ENCODE assay signal across 8 cellular contexts in genomic region chrX:12791253-12792228, GRCh38. TPM values are rescaled to one million over a fixed set of nuclear protein-coding genes. Genes with fewer than 3 reads are reported as not detected.
DNase-seq lines count a peak whose midpoint lies in the region; ATAC-seq and TF ChIP-seq lines count a peak whose summit lies in the region.

TSS of gene PRPS2 (plus strand) at chrX:12791412. CDS start at chrX:12791498, 86 bp downstream.

- DNase-seq in CMK (ENCODE audit: low read depth) = peak; percentile 37
- no peak for DNase-seq in SK-N-MC (ENCODE audit: low read depth, low spot score)
- peak; percentile 79 for DNase-seq in activated naive CD4-positive, alpha-beta T cell treated with anti-CD3 and anti-CD28 coated beads, Interleukin-2, amount 50 U/mL, for 16 hours
- DNase-seq in Right ventricle myocardium superior = peak; percentile 80
- peak; percentile 36 to 95 (median 66) for DNase-seq in posterior cingulate gyrus
- peak; percentile 75 for DNase-seq in type B pancreatic cell (ENCODE audit: extremely low spot score, unreplicated experiment)

- H3K27ac Mint-ChIP-seq in IgD-negative memory B cell (peak within 1 kb of the TSS in 2 of 3 donors; percentile 0 to 72), type B pancreatic cell (no peak within 1 kb of the TSS)

- no peaks in the 10 kb centered on the region for H3K36me3 ChIP-seq in SK-N-MC (ENCODE audit: insufficient read depth, low read length)

- peaks cover 0 to 2% (median 2%) of the 10 kb centered on the region in 3 donors for H3K9me3 Mint-ChIP-seq in IgD-negative memory B cell
- H3K9me3 Mint-ChIP-seq in type B pancreatic cell = peaks cover 8% of the 10 kb centered on the region

- H3K9me3 ChIP-seq in SK-N-MC (ENCODE audit: low read depth, low read length) = no peaks in the 10 kb centered on the region

- H3K27ac ChIP-seq in SK-N-MC = no peak within 1 kb of the TSS

- H3K4me3 Mint-ChIP-seq in IgD-negative memory B cell (peak within 1 kb of the TSS; percentile 88 to 96 (median 94)), type B pancreatic cell (peak within 1 kb of the TSS; percentile 86)

- peak within 1 kb of the TSS; percentile 78 for H3K4me3 ChIP-seq in SK-N-MC

- intact Hi-C loops in Right ventricle myocardium superior (cut with DNase I) (no loop called here), posterior cingulate gyrus (cut with DNase I) (no loop called here)

- no peak for TF ChIP-seq CTCF in type B pancreatic cell (conservative IDR thresholded peaks at IDR 0.05)

- ATAC-seq in GM21381 (IDR thresholded peaks at IDR 0.05; ENCODE audit: unreplicated experiment) = peak; percentile 82
- peak; percentile 83 for ATAC-seq in Right ventricle myocardium superior (ENCODE audit: poor library complexity)

- peak within 1 kb of the TSS; percentile 64 for H3K9ac ChIP-seq in SK-N-MC (ENCODE audit: insufficient read length)

- peaks cover 4 to 23% (median 6%) of the 10 kb centered on the region in 3 donors for H3K4me1 Mint-ChIP-seq in IgD-negative memory B cell
- H3K4me1 Mint-ChIP-seq in type B pancreatic cell (ENCODE audit: unreplicated experiment) = no peaks in the 10 kb centered on the region

- no peaks in the 10 kb centered on the region for H3K36me3 Mint-ChIP-seq in IgD-negative memory B cell
- H3K36me3 Mint-ChIP-seq in type B pancreatic cell = peaks cover 13% of the 10 kb centered on the region

- no peaks in the 10 kb centered on the region for H3K27me3 Mint-ChIP-seq in IgD-negative memory B cell
- peaks cover 6% of the 10 kb centered on the region for H3K27me3 Mint-ChIP-seq in type B pancreatic cell

RNA-seq across cellular contexts. Expression of gene PRPS2, which starts in this region (rescaled TPM):
- 36.9 TPM for polyA plus RNA-seq in IgD-negative memory B cell
- total RNA-seq in Right ventricle myocardium superior = 5.4 TPM
- 44.0 and 51.7 TPM in 2 replicates for total RNA-seq in type B pancreatic cell (ENCODE audit: low replicate concordance)
